Comparison of ENCODE assay signal across 19 cellular contexts in genomic region chr16:73183678-73184092, GRCh38.
DNase-seq lines count a peak whose midpoint lies in the region; ATAC-seq and TF ChIP-seq lines count a peak whose summit lies in the region.
"Had no signal": no experiment of that assay in that cellular context is flagged by ENCODE, and none has a peak within 500 bp of the region (broad histone marks: within the 10 kb centered on the region; RNA-seq: fewer than 3 reads in every experiment).

No MANE protein-coding gene starts in this region.

- intact Hi-C loops in Right ventricle myocardium superior (cut with DNase I): no loop called here

- no peak overlapping the region for H3K27ac ChIP-seq in MM.1S (ENCODE audit: low read length)
- H3K27ac ChIP-seq: esophagus squamous epithelium had no signal

- H3K9ac ChIP-seq in MM.1S (ENCODE audit: low read length): no peak overlapping the region

- H3K4me1 Mint-ChIP-seq in nephron: peaks cover 46% of the 10 kb centered on the region

- H3K9me2 ChIP-seq in MM.1S (replicated peaks; ENCODE audit: insufficient read depth, low read length): no peaks in the 10 kb centered on the region

- no peak overlapping the region for H3K4me3 ChIP-seq in BJ (ENCODE audit: low read depth, low read length)
- no peak overlapping the region for H3K4me3 ChIP-seq in cardiac fibroblast (replicated peaks in 1 of 2; ENCODE audit: low read depth in 2 of 2, low read length in 2 of 2)
- H3K4me3 ChIP-seq in MM.1S (ENCODE audit: low read length): no peak overlapping the region
- H3K4me3 ChIP-seq: esophagus squamous epithelium had no signal

- no peak overlapping the region for H2AFZ ChIP-seq in MM.1S (ENCODE audit: low read length)

- H3K9me3 Mint-ChIP-seq in nephron: no peaks in the 10 kb centered on the region

- H3K27me3 ChIP-seq in BJ (ENCODE audit: control insufficient read depth, insufficient read depth, low read length): no peaks in the 10 kb centered on the region
- no peaks in the 10 kb centered on the region for H3K27me3 ChIP-seq in MM.1S (replicated peaks; ENCODE audit: insufficient read depth, low read length)
- H3K27me3 ChIP-seq: esophagus squamous epithelium had no signal

- ATAC-seq in Right ventricle myocardium superior (ENCODE audit: poor library complexity): peak; percentile 64
- ATAC-seq in HG03025 (IDR thresholded peaks at IDR 0.05; ENCODE audit: low FRiP score, unreplicated experiment): no peak

- no peaks in the 10 kb centered on the region for H3K36me3 Mint-ChIP-seq in nephron (ENCODE audit: low read depth)

- no peak overlapping the region for H3K4me2 ChIP-seq in MM.1S (ENCODE audit: low read depth, low read length)

- peak overlapping the region in 2 of 3 experiments; percentile 2 to 11 for H3K4me3 Mint-ChIP-seq in nephron

- POLR2A ChIA-PET in BJ (lab: Charles Lee): no interaction called here

- H3K79me2 ChIP-seq in MM.1S (ENCODE audit: low read length): no peaks in the 10 kb centered on the region

- no peaks in the 10 kb centered on the region for H3K36me3 ChIP-seq in BJ (ENCODE audit: control insufficient read depth, insufficient read depth, low read length)
- H3K36me3 ChIP-seq in MM.1S (replicated peaks; ENCODE audit: insufficient read depth, low read length): no peaks in the 10 kb centered on the region
- H3K36me3 ChIP-seq: esophagus squamous epithelium had no signal

- DNase-seq in BJ (ENCODE audit: low read depth) (no peak), cardiac fibroblast (ENCODE audit: low read depth in 2 of 2) (peak; percentile 24 to 89), Right ventricle myocardium superior (no peak), NCI-H1694 (lab: John Stamatoyannopoulos, UW) (no peak), MM.1S (no peak), NCI-H1105 (lab: John Stamatoyannopoulos, UW) (no peak)
- DNase-seq: DMS79 treated with DMSO at 0.1 percent for 48 hours; effector memory CD4-positive, alpha-beta T cell; esophagus squamous epithelium; Kasumi-1; midbrain; NCI-H1092; NCI-H2081 treated with DMSO at 0.1 percent for 48 hours; NCI-H510A treated with DMSO at 0.1 percent for 48 hours; retina; stimulated activated naive CD4-positive, alpha-beta T cell; T-helper 1 cell had no signal

- TF ChIP-seq CTCF in BJ (IDR thresholded peaks at IDR 0.05; ENCODE audit: insufficient read depth, low read depth, low read length) (peak; percentile 37; the same call in 1 of the 2 replicates), cardiac fibroblast (IDR thresholded peaks at IDR 0.05; ENCODE audit: low read depth, low read length) (no peak), nephron (IDR thresholded peaks at IDR 0.05; ENCODE audit: unreplicated experiment in 3 of 3) (no peak), MM.1S (IDR thresholded peaks at IDR 0.05; ENCODE audit: low read length) (no peak)

- peak overlapping the region; percentile 56 to 82 (median 65) for H3K27ac Mint-ChIP-seq in nephron

- no peaks in the 10 kb centered on the region for H3F3A ChIP-seq in MM.1S (ENCODE audit: insufficient read depth, low read length)

- H3K27me3 Mint-ChIP-seq in nephron (ENCODE audit: low read depth): peaks cover 13% of the 10 kb centered on the region

- no peaks in the 10 kb centered on the region for H3K4me1 ChIP-seq in MM.1S (ENCODE audit: low read length)
- H3K4me1 ChIP-seq: esophagus squamous epithelium had no signal

- no peaks in the 10 kb centered on the region for H3K9me3 ChIP-seq in MM.1S (replicated peaks; ENCODE audit: insufficient read depth, low read length)
- H3K9me3 ChIP-seq: esophagus squamous epithelium had no signal

- CTCF ChIA-PET in BJ (lab: Yijun Ruan, JAX): interaction anchor here (1.0 kb wide), 1 partner anchor 695 kb away, joined by 3 read pairs; no protein-coding TSS in a partner anchor

- H4K20me1 ChIP-seq in MM.1S (ENCODE audit: insufficient read depth, low read length): no peaks in the 10 kb centered on the region

Comparison
In these comparisons a context has a peak if more than half of its experiments do, and no peak if none do; other contexts are left out.
1. DNase-seq: peak in cardiac fibroblast (2 of 2); none in BJ (single experiment), Right ventricle myocardium superior (single experiment), NCI-H1694 (single experiment), MM.1S (single experiment) and NCI-H1105 (single experiment).